In genomic region chr12:70005864-70006618, GRCh38 we compare ENCODE assay signal across 23 cellular contexts.
DNase-seq lines count a peak whose midpoint lies in the region; ATAC-seq, FAIRE-seq and TF ChIP-seq lines count a peak whose summit lies in the region.
"Had no signal": no experiment of that assay in that cellular context is flagged by ENCODE, and none has a peak within 500 bp of the region (broad histone marks: within the 10 kb centered on the region; RNA-seq: fewer than 3 reads in every experiment).

No MANE protein-coding gene starts in this region.

- H3K4me2 ChIP-seq in Karpas-422 (ENCODE audit: low read depth, low read length, poor library complexity, severe bottlenecking) = no peak overlapping the region

- H3K4me3 ChIP-seq in Karpas-422 (ENCODE audit: low read length) (no peak overlapping the region), bronchial epithelial cell (ENCODE audit: low read depth, low read length) (no peak overlapping the region)
- H3K4me3 ChIP-seq: HAP-1, K562, Peyer's patch had no signal

- no peak for ATAC-seq in HG02970 (IDR thresholded peaks at IDR 0.05; ENCODE audit: low FRiP score, unreplicated experiment)
- ATAC-seq: K562, SK-N-SH treated with all-trans-retinoic acid at 6 μM for 48 hours had no signal

- no peak for TF ChIP-seq CTCF in bronchial epithelial cell (IDR thresholded peaks at IDR 0.05; ENCODE audit: insufficient read depth, low read length, severe bottlenecking)

- peaks cover 9% of the 10 kb centered on the region for H3K4me1 ChIP-seq in Karpas-422 (ENCODE audit: low read length)
- H3K4me1 ChIP-seq: HAP-1, Peyer's patch had no signal

- FAIRE-seq in bronchial epithelial cell (lab: Jason Lieb, UNC) = no peak
- FAIRE-seq: G401.6, K562 had no signal

- H3K27me3 ChIP-seq in Karpas-422 (ENCODE audit: low read length) (no peaks in the 10 kb centered on the region), bronchial epithelial cell (ENCODE audit: control insufficient read depth, insufficient read depth, low read length) (no peaks in the 10 kb centered on the region)
- H3K27me3 ChIP-seq: Peyer's patch had no signal

- no peaks in the 10 kb centered on the region for H3K79me2 ChIP-seq in Karpas-422 (ENCODE audit: low read length)

- no peak overlapping the region for H3K27ac ChIP-seq in Karpas-422 (ENCODE audit: low read length)
- H3K27ac ChIP-seq: 22Rv1, Peyer's patch had no signal

- H2AFZ ChIP-seq in Karpas-422 (ENCODE audit: low read length) = peak overlapping the region; percentile 13; the same call in 1 of the 2 replicates

- H3K36me3 ChIP-seq in Karpas-422 (ENCODE audit: insufficient read depth, low read length) (peaks cover 8% of the 10 kb centered on the region; the same call in 1 of the 2 replicates), bronchial epithelial cell (ENCODE audit: control insufficient read depth, insufficient read depth, low read length) (no peaks in the 10 kb centered on the region)
- H3K36me3 ChIP-seq: HAP-1, Peyer's patch had no signal

- DNase-seq in DMS 273 (lab: John Stamatoyannopoulos, UW; ENCODE audit: unreplicated experiment) (peak; percentile 16), DMS 273 treated with DMSO at 0.1 percent for 48 hours (lab: John Stamatoyannopoulos, UW) (no peak), Karpas-422 (no peak), bronchial epithelial cell (ENCODE audit: low read depth) (peak; percentile 11), posterior vena cava (ENCODE audit: low spot score) (peak; percentile 50), NCI-H1694 (lab: John Stamatoyannopoulos, UW) (no peak), NCI-H2196 treated with DMSO at 0.1 percent for 48 hours (lab: John Stamatoyannopoulos, UW; ENCODE audit: unreplicated experiment) (no peak)
- DNase-seq: Calu3; CD4-positive, alpha-beta T cell; DND-41; NCI-H1436; NCI-H2081 treated with DMSO at 0.1 percent for 48 hours; NCI-H226; NCI-H82; Peyer's patch; SHP77; T-helper 1 cell had no signal

- H3K9me3 ChIP-seq in Karpas-422 (ENCODE audit: low read length) = peaks cover 19% of the 10 kb centered on the region
- H3K9me3 ChIP-seq: HAP-1 had no signal

- intact Hi-C loops in posterior vena cava (cut with DNase I) = no loop called here

- H3K9ac ChIP-seq in Karpas-422 (ENCODE audit: low read length) = no peak overlapping the region

- no peaks in the 10 kb centered on the region for H4K20me1 ChIP-seq in Karpas-422 (ENCODE audit: insufficient read depth, low read depth, low read length)

- H3K9me2 ChIP-seq in Karpas-422 (replicated peaks; ENCODE audit: insufficient read depth, low read length) = no peaks in the 10 kb centered on the region

Comparison
In these comparisons a context has a peak if more than half of its experiments do, and no peak if none do; other contexts are left out.
1. DNase-seq: peak in DMS 273 (single experiment), bronchial epithelial cell (single experiment) and posterior vena cava (single experiment); none in DMS 273 treated with DMSO at 0.1 percent for 48 hours (single experiment), Karpas-422 (single experiment), NCI-H1694 (single experiment) and NCI-H2196 treated with DMSO at 0.1 percent for 48 hours (single experiment).